Comparison of ENCODE assay signal across 1 cellular context in the genomic region with DNA sequence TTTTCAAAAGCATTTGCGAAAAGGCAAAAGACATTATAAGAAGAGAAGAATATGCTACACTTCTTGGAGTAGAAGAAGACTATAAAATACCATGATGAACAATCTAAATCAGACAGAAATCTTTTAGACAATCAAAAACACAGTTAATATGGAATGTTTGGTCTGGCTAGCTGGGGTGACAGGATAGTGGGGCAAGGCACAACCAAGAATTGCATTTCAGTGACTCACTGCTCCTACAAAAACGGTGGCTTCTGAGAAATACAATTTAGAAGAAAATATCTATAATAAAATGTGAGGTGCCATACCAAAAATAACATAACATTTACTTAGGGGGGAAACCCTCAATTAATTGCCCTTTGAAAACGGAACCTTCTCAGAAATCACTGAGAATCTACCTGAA.
TF ChIP-seq lines count a peak whose summit lies in the region.

No MANE protein-coding gene starts in this region.

TF ChIP-seq in HepG2, 621 proteins besides CTCF, POLR2A, EP300 and RAD21:
- no peak for TF ChIP-seq ZFP41 (CRISPR knock-in tag; IDR thresholded peaks at IDR 0.05; ENCODE audit: borderline replicate concordance)
TF ChIP-seq in HepG2: peak in this region for 0.
